In the genomic region with DNA sequence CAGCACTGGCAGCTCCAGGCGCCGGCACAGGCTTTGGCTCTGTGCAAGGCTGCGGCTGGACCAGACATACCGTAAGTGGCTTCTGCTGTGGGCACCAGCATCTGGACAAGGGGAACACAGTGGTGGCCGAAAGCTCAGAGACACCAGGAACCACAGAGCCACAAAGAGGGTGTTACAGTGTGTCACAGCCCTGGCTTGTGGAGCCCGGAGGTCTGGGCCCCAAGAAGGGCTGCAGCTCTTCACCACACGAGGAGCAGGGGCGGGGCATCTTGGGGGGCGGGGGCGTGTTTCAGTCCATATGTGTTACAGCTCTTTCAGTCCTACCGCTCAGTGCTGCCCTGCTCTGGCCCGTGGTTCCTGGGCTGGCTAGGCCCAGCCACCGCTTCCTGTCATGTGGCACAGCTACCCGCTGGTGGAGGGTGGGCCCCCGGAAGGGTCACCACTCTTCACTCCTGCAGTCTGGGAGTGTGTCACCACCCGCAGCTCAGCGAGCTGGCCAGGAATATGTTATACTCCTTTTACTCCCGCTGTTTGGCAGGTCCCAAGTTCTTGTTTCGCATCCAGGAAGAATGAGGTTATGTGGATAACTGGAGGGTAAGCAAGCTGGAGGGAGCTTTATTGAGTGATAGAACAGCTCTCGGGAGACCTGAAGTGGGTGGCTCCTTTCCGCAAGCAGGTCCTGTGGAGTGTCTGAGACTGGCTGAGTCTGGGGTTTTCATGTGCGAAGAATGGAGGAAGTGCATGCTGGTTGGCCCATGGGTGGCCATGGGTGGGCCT, we compare ENCODE assay signal across 8 cellular contexts. TPM values are rescaled to one million over a fixed set of nuclear protein-coding genes. Genes with fewer than 3 reads are reported as not detected.
A peak's percentile ranks its signal among the peaks of the same experiment; 100 is the strongest.
DNase-seq lines count a peak whose midpoint lies in the region; ATAC-seq lines count a peak whose summit lies in the region.

No MANE protein-coding gene starts in this region.

- peaks cover 18% of the 10 kb centered on the region for H3K79me1 ChIP-seq in trophoblast cell (ENCODE audit: low read length)

- WGBS in trophoblast cell (ENCODE audit: extremely low coverage, insufficient coverage, insufficient read length): no CpG with 5 or more reads among the region's 22 CpGs

- H3K27me3 Mint-ChIP-seq in activated T-cell treated with anti-CD3 and anti-CD28 coated beads, Interleukin-2, amount 50 U/mL, for 4 hours (ENCODE audit: low read depth): no peaks in the 10 kb centered on the region

- H3K27me3 ChIP-seq in trophoblast cell (ENCODE audit: insufficient read depth, low read length): no peaks in the 10 kb centered on the region

- no peaks in the 10 kb centered on the region for H3K9me3 Mint-ChIP-seq in activated T-cell treated with anti-CD3 and anti-CD28 coated beads, Interleukin-2, amount 50 U/mL, for 4 hours

- peak overlapping the region; percentile 76 for H4K12ac ChIP-seq in trophoblast cell (ENCODE audit: low read depth, low read length)

- H3K9me3 ChIP-seq in trophoblast cell (ENCODE audit: insufficient read depth, low read depth, low read length): no peaks in the 10 kb centered on the region

- ATAC-seq in GM19035 (IDR thresholded peaks at IDR 0.05; ENCODE audit: unreplicated experiment) (peak; percentile 57), Right ventricle myocardium inferior (peak; percentile 73)
- peak; percentile 33 to 39 for ATAC-seq in activated T-cell treated with anti-CD3 and anti-CD28 coated beads, Interleukin-2, amount 50 U/mL, for 4 hours

- peak overlapping the region; percentile 33 for H2BK12ac ChIP-seq in trophoblast cell (ENCODE audit: low read length)

- peak overlapping the region; percentile 43 for H3K18ac ChIP-seq in trophoblast cell (ENCODE audit: low read length)

- H3K4me2 ChIP-seq in trophoblast cell (ENCODE audit: low read length): peak overlapping the region; percentile 53

- peak overlapping the region; percentile 2 for H3K9ac ChIP-seq in trophoblast cell (ENCODE audit: low read length)

- DNase-seq in KG1 (lab: John Stamatoyannopoulos, UW) (peak; percentile 40), Right ventricle myocardium inferior (ENCODE audit: missing footprints) (peak; percentile 90), trophoblast cell (peak; percentile 78 to 86), NCI-H524 treated with DMSO at 0.1 percent for 48 hours (lab: John Stamatoyannopoulos, UW) (no peak), amniotic stem cell (lab: John Stamatoyannopoulos, UW) (no peak), cerebellar nuclear complex (lab: John Stamatoyannopoulos, UW) (no peak)
- no peak for DNase-seq in activated T-cell treated with anti-CD3 and anti-CD28 coated beads, Interleukin-2, amount 50 U/mL, for 4 hours

- H3K4me3 ChIP-seq in trophoblast cell (ENCODE audit: low read depth, low read length): peak overlapping the region; percentile 21

- H3K36me3 ChIP-seq in trophoblast cell (ENCODE audit: control insufficient read depth in 1 of 2, insufficient read depth in 2 of 2, low read length in 2 of 2): peaks cover 0 to 2% of the 10 kb centered on the region in 2 experiments

- intact Hi-C loops in Right ventricle myocardium inferior (cut with DNase I): no loop called here

- H3K4me1 Mint-ChIP-seq in activated T-cell treated with anti-CD3 and anti-CD28 coated beads, Interleukin-2, amount 50 U/mL, for 4 hours (ENCODE audit: low read depth): peaks cover 24% of the 10 kb centered on the region

- H3K36me3 Mint-ChIP-seq in activated T-cell treated with anti-CD3 and anti-CD28 coated beads, Interleukin-2, amount 50 U/mL, for 4 hours (ENCODE audit: insufficient read depth): peaks cover 3% of the 10 kb centered on the region

- no peak overlapping the region for H3K23ac ChIP-seq in trophoblast cell (ENCODE audit: low read length)

- peak overlapping the region; percentile 71 for H3K14ac ChIP-seq in trophoblast cell (ENCODE audit: low read length)

- H3K4me3 Mint-ChIP-seq in activated T-cell treated with anti-CD3 and anti-CD28 coated beads, Interleukin-2, amount 50 U/mL, for 4 hours: peak overlapping the region; percentile 37

- H3K79me2 ChIP-seq in trophoblast cell (ENCODE audit: control insufficient read depth, insufficient read depth, low read length, poor library complexity): peaks cover 7% of the 10 kb centered on the region

- peaks cover 10 to 14% of the 10 kb centered on the region in 2 experiments for H3K4me1 ChIP-seq in trophoblast cell (ENCODE audit: control insufficient read depth in 1 of 2, insufficient read depth in 2 of 2, low read length in 2 of 2)

- H4K8ac ChIP-seq in trophoblast cell (ENCODE audit: low read depth, low read length): peak overlapping the region; percentile 84

- H3K4ac ChIP-seq in trophoblast cell (ENCODE audit: low read depth, low read length): peak overlapping the region; percentile 7

- H3K27ac ChIP-seq in trophoblast cell (ENCODE audit: low read depth, low read length): peak overlapping the region; percentile 58

- H2AK5ac ChIP-seq in trophoblast cell (ENCODE audit: low read length): peak overlapping the region; percentile 89

- H2AFZ ChIP-seq in trophoblast cell (ENCODE audit: insufficient read depth, low read length, poor library complexity): peak overlapping the region; percentile 72

- H4K91ac ChIP-seq in trophoblast cell (ENCODE audit: low read depth, low read length): peak overlapping the region; percentile 52

- peak overlapping the region; percentile 55 for H2BK120ac ChIP-seq in trophoblast cell (ENCODE audit: insufficient read depth, low read length, poor library complexity)

- peak overlapping the region; percentile 35 for H2BK5ac ChIP-seq in trophoblast cell (ENCODE audit: low read depth, low read length, poor library complexity)

RNA-seq across cellular contexts. Expression of gene LSM10, which starts 3.3 kb away (rescaled TPM):
- 10 to 100 TPM; 80.6 to 96.3 (median 83.8) TPM for total RNA-seq in activated T-cell treated with anti-CD3 and anti-CD28 coated beads, Interleukin-2, amount 50 U/mL, for 4 hours
- 59.3 TPM for total RNA-seq in Right ventricle myocardium inferior
- polyA plus RNA-seq in trophoblast cell (2013): 27.8 and 28.2 TPM in 2 replicates

RNA-seq across cellular contexts. Expression of gene STK40, which starts 15.3 kb away (rescaled TPM):
- 10 to 100 TPM; 63.9 to 86.1 (median 66.8) TPM for total RNA-seq in activated T-cell treated with anti-CD3 and anti-CD28 coated beads, Interleukin-2, amount 50 U/mL, for 4 hours
- 77.9 TPM for total RNA-seq in Right ventricle myocardium inferior
- polyA plus RNA-seq in trophoblast cell (2013): 88.4 and 90.2 TPM in 2 replicates

RNA-seq across cellular contexts. Expression of gene OSCP1, which starts 49.2 kb away (rescaled TPM):
- total RNA-seq in activated T-cell treated with anti-CD3 and anti-CD28 coated beads, Interleukin-2, amount 50 U/mL, for 4 hours: 1 to 10 TPM in 2 of 3 donors, under 1 TPM in 1; 0.61 to 1.8 (median 1.5) TPM
- 5.3 TPM for total RNA-seq in Right ventricle myocardium inferior
- polyA plus RNA-seq in trophoblast cell (2013): 3.7 and 3.8 TPM in 2 replicates

Comparison
In these comparisons a context has a peak if more than half of its experiments do, and no peak if none do; other contexts are left out.
1. DNase-seq: peak in KG1 (single experiment), Right ventricle myocardium inferior (single experiment) and trophoblast cell (2 of 2); none in activated T-cell treated with anti-CD3 and anti-CD28 coated beads, Interleukin-2, amount 50 U/mL, for 4 hours (single experiment), NCI-H524 treated with DMSO at 0.1 percent for 48 hours (single experiment), amniotic stem cell (single experiment) and cerebellar nuclear complex (0 of 2).
2. Peak in every context shown above with its lines, with median percentiles within 50 percentile points of each other: ATAC-seq.